In the genomic region with DNA sequence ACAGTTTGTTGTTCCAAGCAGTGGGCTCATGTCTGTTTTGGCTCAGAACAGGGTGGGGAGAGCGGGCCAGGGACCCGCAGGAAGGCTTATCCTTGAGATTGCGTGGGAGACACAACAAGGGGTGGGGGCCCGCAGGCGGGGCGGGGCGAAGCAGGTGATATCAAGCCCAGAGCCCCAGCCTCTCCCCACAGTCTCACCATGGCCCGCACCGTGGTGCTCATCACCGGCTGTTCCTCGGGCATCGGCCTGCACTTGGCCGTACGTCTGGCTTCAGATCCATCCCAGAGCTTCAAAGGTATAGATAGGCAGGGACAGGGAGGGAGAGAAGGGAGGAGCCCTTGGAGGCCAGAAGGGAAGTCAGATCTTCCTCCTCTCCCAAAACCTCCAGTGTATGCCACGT, we compare ENCODE assay signal across 8 cellular contexts. TPM values are rescaled to one million over a fixed set of nuclear protein-coding genes. Genes with fewer than 3 reads are reported as not detected.
DNase-seq lines count a peak whose midpoint lies in the region; ATAC-seq and TF ChIP-seq lines count a peak whose summit lies in the region.
"Not testable (repeated sequence)": the region's sequence is repeated elsewhere in the genome, so short reads cannot be mapped to it uniquely, and the experiment has no call there.

A gene with protein sequence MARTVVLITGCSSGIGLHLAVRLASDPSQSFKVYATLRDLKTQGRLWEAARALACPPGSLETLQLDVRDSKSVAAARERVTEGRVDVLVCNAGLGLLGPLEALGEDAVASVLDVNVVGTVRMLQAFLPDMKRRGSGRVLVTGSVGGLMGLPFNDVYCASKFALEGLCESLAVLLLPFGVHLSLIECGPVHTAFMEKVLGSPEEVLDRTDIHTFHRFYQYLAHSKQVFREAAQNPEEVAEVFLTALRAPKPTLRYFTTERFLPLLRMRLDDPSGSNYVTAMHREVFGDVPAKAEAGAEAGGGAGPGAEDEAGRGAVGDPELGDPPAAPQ (plus strand): TSS at position 188 of the 400 bp plus-strand sequence. CDS start 11 bp downstream, at position 199.

- H2BK120ac ChIP-seq in trophoblast cell (ENCODE audit: insufficient read depth, low read length, poor library complexity), result peak within 1 kb of the TSS; percentile 82

- H3K27ac Mint-ChIP-seq in CD8-positive, alpha-beta memory T cell, result peak within 1 kb of the TSS; percentile 35 to 94 (median 88)
- peak within 1 kb of the TSS; percentile 91 for H3K27ac Mint-ChIP-seq in activated CD4-positive, alpha-beta T cell treated with anti-CD3 and anti-CD28 coated beads, Interleukin-2, amount 10 ng/mL, durations not matched to agents 7 days and 5 days
- H3K27ac Mint-ChIP-seq in MCF 10A (ENCODE audit: low read depth, unreplicated experiment), result peak within 1 kb of the TSS; percentile 89

- H3K4me1 ChIP-seq in CD8-positive, alpha-beta memory T cell (ENCODE audit: insufficient read depth, low read length), result peaks cover 17% of the 10 kb centered on the region
- H3K4me1 ChIP-seq in fibroblast of lung (ENCODE audit: control insufficient read depth, extremely low read depth, insufficient read depth, low read length); lung (ENCODE audit: control insufficient read depth in 2 of 2, insufficient read depth in 2 of 2, low read length in 2 of 2): not testable (repeated sequence)
- H3K4me1 ChIP-seq in trophoblast cell (ENCODE audit: control insufficient read depth in 1 of 2, insufficient read depth in 2 of 2, low read length in 2 of 2) (peaks cover 24 to 27% of the 10 kb centered on the region in 2 experiments), transverse colon (peaks cover 0 to 28% (median 23%) of the 10 kb centered on the region in 4 donors)

- peak within 1 kb of the TSS; percentile 90 for H2BK12ac ChIP-seq in trophoblast cell (ENCODE audit: low read length)

- not testable (repeated sequence) for H3K9me3 Mint-ChIP-seq in CD8-positive, alpha-beta memory T cell; activated CD4-positive, alpha-beta T cell treated with anti-CD3 and anti-CD28 coated beads, Interleukin-2, amount 10 ng/mL, durations not matched to agents 7 days and 5 days; MCF 10A (ENCODE audit: unreplicated experiment)

- not testable (repeated sequence) for H3K27me3 ChIP-seq in CD8-positive, alpha-beta memory T cell (ENCODE audit: insufficient read depth, low read length, poor library complexity, severe bottlenecking); fibroblast of lung (ENCODE audit: control insufficient read depth, insufficient read depth, low read length); lung (ENCODE audit: control insufficient read depth, insufficient read depth); trophoblast cell (ENCODE audit: insufficient read depth, low read length); transverse colon

- peak within 1 kb of the TSS; percentile 78 for H3K9ac ChIP-seq in fibroblast of lung (ENCODE audit: insufficient read depth, low read length)
- not testable (repeated sequence) for H3K9ac ChIP-seq in trophoblast cell (ENCODE audit: low read length)

- peaks cover 26% of the 10 kb centered on the region for H3K79me1 ChIP-seq in trophoblast cell (ENCODE audit: low read length)

- H3K4me3 Mint-ChIP-seq in CD8-positive, alpha-beta memory T cell, result peak within 1 kb of the TSS; percentile 87 to 96 (median 89)
- peak within 1 kb of the TSS; percentile 87 for H3K4me3 Mint-ChIP-seq in activated CD4-positive, alpha-beta T cell treated with anti-CD3 and anti-CD28 coated beads, Interleukin-2, amount 10 ng/mL, durations not matched to agents 7 days and 5 days
- H3K4me3 Mint-ChIP-seq in MCF 10A (ENCODE audit: unreplicated experiment), result peak within 1 kb of the TSS; percentile 91

- H2AFZ ChIP-seq in fibroblast of lung (ENCODE audit: low read length), result not testable (repeated sequence)
- H2AFZ ChIP-seq in trophoblast cell (ENCODE audit: insufficient read depth, low read length, poor library complexity), result peak within 1 kb of the TSS; percentile 66

- H3K14ac ChIP-seq in trophoblast cell (ENCODE audit: low read length), result peak within 1 kb of the TSS; percentile 95

- H3K27me3 Mint-ChIP-seq in CD8-positive, alpha-beta memory T cell; activated CD4-positive, alpha-beta T cell treated with anti-CD3 and anti-CD28 coated beads, Interleukin-2, amount 10 ng/mL, durations not matched to agents 7 days and 5 days; MCF 10A (ENCODE audit: insufficient read depth, unreplicated experiment): not testable (repeated sequence)

- not testable (repeated sequence) for H4K20me1 ChIP-seq in fibroblast of lung (ENCODE audit: control insufficient read depth, extremely low read depth, insufficient read depth, low read length)

- not testable (repeated sequence) for H3K9me3 ChIP-seq in CD8-positive, alpha-beta memory T cell (ENCODE audit: low read length); fibroblast of lung (ENCODE audit: control insufficient read depth, insufficient read depth, low read depth, low read length); lung (ENCODE audit: control insufficient read depth in 2 of 2, insufficient read depth in 1 of 2, low read length in 1 of 2); trophoblast cell (ENCODE audit: insufficient read depth, low read depth, low read length); transverse colon

- H2AK5ac ChIP-seq in trophoblast cell (ENCODE audit: low read length), result peak within 1 kb of the TSS; percentile 84

- not testable (repeated sequence) for TF ChIP-seq POLR2A in transverse colon (IDR thresholded peaks at IDR 0.05)

- H3K4me2 ChIP-seq in fibroblast of lung (ENCODE audit: extremely low read depth, insufficient read depth, low read length) (peak within 1 kb of the TSS; percentile 97), trophoblast cell (ENCODE audit: low read length) (peak within 1 kb of the TSS; percentile 77)

- H3K18ac ChIP-seq in trophoblast cell (ENCODE audit: low read length), result peak within 1 kb of the TSS; percentile 97

- H2BK5ac ChIP-seq in trophoblast cell (ENCODE audit: low read depth, low read length, poor library complexity), result peak within 1 kb of the TSS; percentile 53

- peak within 1 kb of the TSS; percentile 93 for H3K4ac ChIP-seq in trophoblast cell (ENCODE audit: low read depth, low read length)

- WGBS in lung, 2 donors, result 94 to 96% methylated on average over 15 of the region's 15 CpGs
- no CpG with 5 or more reads among the region's 15 CpGs for WGBS in trophoblast cell (ENCODE audit: extremely low coverage, insufficient coverage, insufficient read length)
- 95% methylated on average over 6 of the region's 15 CpGs; no CpG with 5 or more reads in 1 of the 2 donors for WGBS in transverse colon (ENCODE audit: low coverage in 1 of 2), 2 donors

- not testable (repeated sequence) for H3K36me3 ChIP-seq in CD8-positive, alpha-beta memory T cell (ENCODE audit: insufficient read depth, low read length); fibroblast of lung (ENCODE audit: control insufficient read depth, insufficient read depth, low read length); lung (ENCODE audit: control insufficient read depth in 2 of 2, insufficient read depth in 2 of 2, low read length in 2 of 2); trophoblast cell (ENCODE audit: control insufficient read depth in 1 of 2, insufficient read depth in 2 of 2, low read length in 2 of 2); transverse colon

- not testable (repeated sequence) for H3K4me3 ChIP-seq in CD8-positive, alpha-beta memory T cell (ENCODE audit: low read length)
- H3K4me3 ChIP-seq in LNCaP clone FGC (ENCODE audit: low read depth, low read length) (peak within 1 kb of the TSS; percentile 87), fibroblast of lung (replicated peaks in 1 of 4; ENCODE audit: control extremely low read depth in 1 of 4, insufficient read depth in 1 of 4, low read depth in 3 of 4, low read length in 4 of 4) (peak within 1 kb of the TSS in 3 of 4 experiments; percentile 85 to 88 (median 87)), lung (peak within 1 kb of the TSS; percentile 92), trophoblast cell (ENCODE audit: low read depth, low read length) (peak within 1 kb of the TSS; percentile 92), transverse colon (peak within 1 kb of the TSS in 2 of 4 donors; percentile 58 to 74)

- not testable (repeated sequence) for TF ChIP-seq EP300 in transverse colon (IDR thresholded peaks at IDR 0.05; ENCODE audit: low read depth)

- CTCF ChIA-PET in CD8-positive, alpha-beta memory T cell (lab: Charles Lee), result not testable (repeated sequence)
- CTCF ChIA-PET in activated CD4-positive, alpha-beta T cell treated with anti-CD3 and anti-CD28 coated beads, Interleukin-2, amount 10 ng/mL, durations not matched to agents 7 days and 5 days (lab: Charles Lee), result interaction anchor here (0.5 kb wide), 1 partner anchor 62 kb away, joined by 3 read pairs; no protein-coding TSS in a partner anchor
- CTCF ChIA-PET in MCF 10A (lab: Yijun Ruan, JAX), result interaction anchor here (0.7 kb wide), 2 partner anchors 138 to 861 kb away, joined by 3 read pairs; no protein-coding TSS in a partner anchor

- POLR2A ChIA-PET in CD8-positive, alpha-beta memory T cell (lab: Charles Lee); activated CD4-positive, alpha-beta T cell treated with anti-CD3 and anti-CD28 coated beads, Interleukin-2, amount 10 ng/mL, durations not matched to agents 7 days and 5 days (lab: Charles Lee): not testable (repeated sequence)
- POLR2A ChIA-PET in MCF 10A (lab: Yijun Ruan, JAX), result interaction anchor here (2.4 to 3.1 kb wide), 4 partner anchors 17 to 131 kb away, joined by 17 to 38 read pairs (median 25); a partner anchor contains a TSS

- intact Hi-C loops in MCF 10A (cut with micrococcal nuclease); transverse colon (cut with DNase I; ENCODE audit: low total_unique reads): not testable (repeated sequence)

- peak within 1 kb of the TSS; percentile 79 for H3K27ac ChIP-seq in CD8-positive, alpha-beta memory T cell (ENCODE audit: low read depth, low read length)
- not testable (repeated sequence) for H3K27ac ChIP-seq in fibroblast of lung (ENCODE audit: insufficient read depth, low read length)
- H3K27ac ChIP-seq in lung (ENCODE audit: low read depth in 1 of 2, low read length in 1 of 2) (peak within 1 kb of the TSS in 1 of 2 donors; percentile 92), trophoblast cell (ENCODE audit: low read depth, low read length) (peak within 1 kb of the TSS; percentile 76), transverse colon (peak within 1 kb of the TSS; percentile 84 to 95 (median 91))

- not testable (repeated sequence) for DNase-seq in CD8-positive, alpha-beta memory T cell; LNCaP clone FGC (ENCODE audit: low read depth); activated CD4-positive, alpha-beta T cell treated with anti-CD3 and anti-CD28 coated beads, Interleukin-2, amount 10 ng/mL, durations not matched to agents 7 days and 5 days; MCF 10A (ENCODE audit: unreplicated experiment); fibroblast of lung (ENCODE audit: low read depth in 2 of 2); lung (ENCODE audit: low spot score); trophoblast cell; transverse colon

- in situ Hi-C loops in transverse colon (cut with MboI; ENCODE audit: low pct_ligation_motif_present in 1 of 4, low pct_unique_long_range_greater_than_20kb in 1 of 4, low sequenced_read_pairs in 3 of 4), result not testable (repeated sequence)

- not testable (repeated sequence) for H3K36me3 Mint-ChIP-seq in CD8-positive, alpha-beta memory T cell; activated CD4-positive, alpha-beta T cell treated with anti-CD3 and anti-CD28 coated beads, Interleukin-2, amount 10 ng/mL, durations not matched to agents 7 days and 5 days (ENCODE audit: low read depth)
- H3K36me3 Mint-ChIP-seq in MCF 10A (ENCODE audit: insufficient read depth, unreplicated experiment), result peaks cover 10% of the 10 kb centered on the region

- H4K91ac ChIP-seq in trophoblast cell (ENCODE audit: low read depth, low read length), result peak within 1 kb of the TSS; percentile 92

- H3K79me2 ChIP-seq in fibroblast of lung (ENCODE audit: control insufficient read depth, insufficient read depth, low read length), result not testable (repeated sequence)
- H3K79me2 ChIP-seq in trophoblast cell (ENCODE audit: control insufficient read depth, insufficient read depth, low read length, poor library complexity), result peaks cover 16% of the 10 kb centered on the region

- H4K8ac ChIP-seq in trophoblast cell (ENCODE audit: low read depth, low read length), result peak within 1 kb of the TSS; percentile 96

- peaks cover 17 to 50% (median 30%) of the 10 kb centered on the region in 3 donors for H3K4me1 Mint-ChIP-seq in CD8-positive, alpha-beta memory T cell
- peaks cover 37% of the 10 kb centered on the region for H3K4me1 Mint-ChIP-seq in activated CD4-positive, alpha-beta T cell treated with anti-CD3 and anti-CD28 coated beads, Interleukin-2, amount 10 ng/mL, durations not matched to agents 7 days and 5 days
- not testable (repeated sequence) for H3K4me1 Mint-ChIP-seq in MCF 10A (ENCODE audit: insufficient read depth, unreplicated experiment)

- not testable (repeated sequence) for ATAC-seq in lung (ENCODE audit: insufficient read depth, low FRiP score)

- peak within 1 kb of the TSS; percentile 79 for H4K12ac ChIP-seq in trophoblast cell (ENCODE audit: low read depth, low read length)

- H3K23ac ChIP-seq in trophoblast cell (ENCODE audit: low read length), result not testable (repeated sequence)

- not testable (repeated sequence) for BruUV-seq in MCF 10A (replicated peaks; lab: Mats Ljungman, UMichigan)

- not testable (repeated sequence) for TF ChIP-seq CTCF in LNCaP clone FGC (IDR thresholded peaks at IDR 0.05; ENCODE audit: control insufficient read depth, extremely low read depth, insufficient read depth); MCF 10A (IDR thresholded peaks at IDR 0.05; ENCODE audit: unreplicated experiment); fibroblast of lung (conservative IDR thresholded peaks at IDR 0.05 in 1 of 2, IDR thresholded peaks at IDR 0.05 in 1 of 2; ENCODE audit: low read depth in 1 of 2, low read length in 2 of 2); lung (IDR thresholded peaks at IDR 0.05; ENCODE audit: control extremely low read depth, extremely low read depth); transverse colon (IDR thresholded peaks at IDR 0.05)

RNA-seq across cellular contexts. Expression of the gene that starts here (rescaled TPM):
- under 1 TPM; 0.29 to 0.37 TPM for total RNA-seq in CD8-positive, alpha-beta memory T cell
- polyA plus RNA-seq in CD8-positive, alpha-beta memory T cell, result 0.48 TPM
- under 1 TPM; 0.73 to 0.97 TPM for total RNA-seq in activated CD4-positive, alpha-beta T cell treated with anti-CD3 and anti-CD28 coated beads, Interleukin-2, amount 10 ng/mL, durations not matched to agents 7 days and 5 days
- total RNA-seq in MCF 10A (2022), result 13.0 and 18.1 TPM in 2 replicates
- total RNA-seq in fibroblast of lung, result 2.1 and 2.6 TPM in 2 replicates
- polyA plus RNA-seq in fibroblast of lung, result 0.40 and 0.80 TPM in 2 replicates
- 3.5 and 4.3 TPM in 2 replicates for polyA plus RNA-seq in fibroblast of lung (2012)
- 0.39 and 0.44 TPM in 2 replicates for polyA minus RNA-seq in fibroblast of lung (ENCODE audit: low replicate concordance)
- 1 to 10 TPM in 1 of 2 donors, under 1 TPM in 1; 0.98 to 1.3 TPM for total RNA-seq in lung
- 1 to 10 TPM; 1.8 to 2.4 TPM for polyA plus RNA-seq in lung
- polyA plus RNA-seq in trophoblast cell (2013), result 41.8 and 44.5 TPM in 2 replicates
- 1 to 10 TPM in 1 of 4 donors, under 1 TPM in 2, not detected in 1; 0.41 to 2.2 (median 0.95) TPM for total RNA-seq in transverse colon
